In the genomic region with DNA sequence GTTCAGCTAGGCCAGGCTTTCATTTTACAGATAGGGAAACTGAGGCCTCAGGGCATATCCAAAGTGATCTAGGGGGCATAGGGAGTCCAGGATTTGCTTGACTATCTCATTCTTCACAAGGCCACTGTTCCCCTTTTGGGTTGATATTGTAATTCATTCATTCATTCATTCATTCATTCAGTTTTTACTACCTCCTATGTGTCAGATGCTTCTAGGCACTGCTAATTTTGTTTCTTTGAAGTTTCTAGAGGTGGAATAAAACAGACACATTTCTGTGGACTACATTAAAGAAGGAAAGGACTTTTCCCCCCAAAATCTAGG, we compare ENCODE assay signal across 1 cellular context.
TF ChIP-seq lines count a peak whose summit lies in the region.

No MANE protein-coding gene starts in this region.

TF ChIP-seq in GM12878, 131 proteins besides CTCF, POLR2A, EP300 and RAD21:
- TF ChIP-seq, protein P1, sequence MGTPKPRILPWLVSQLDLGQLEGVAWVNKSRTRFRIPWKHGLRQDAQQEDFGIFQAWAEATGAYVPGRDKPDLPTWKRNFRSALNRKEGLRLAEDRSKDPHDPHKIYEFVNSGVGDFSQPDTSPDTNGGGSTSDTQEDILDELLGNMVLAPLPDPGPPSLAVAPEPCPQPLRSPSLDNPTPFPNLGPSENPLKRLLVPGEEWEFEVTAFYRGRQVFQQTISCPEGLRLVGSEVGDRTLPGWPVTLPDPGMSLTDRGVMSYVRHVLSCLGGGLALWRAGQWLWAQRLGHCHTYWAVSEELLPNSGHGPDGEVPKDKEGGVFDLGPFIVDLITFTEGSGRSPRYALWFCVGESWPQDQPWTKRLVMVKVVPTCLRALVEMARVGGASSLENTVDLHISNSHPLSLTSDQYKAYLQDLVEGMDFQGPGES (IDR thresholded peaks at IDR 0.05): no peak
- TF ChIP-seq ZNF24 (IDR thresholded peaks at IDR 0.05): peak; percentile 96
